Comparison of ENCODE assay signal across 8 cellular contexts in genomic region chr9:40106003-40106782, GRCh38.
A peak's percentile ranks its signal among the peaks of the same experiment; 100 is the strongest.
DNase-seq lines count a peak whose midpoint lies in the region; ATAC-seq, FAIRE-seq and TF ChIP-seq lines count a peak whose summit lies in the region.
"Not testable (repeated sequence)": the region's sequence is repeated elsewhere in the genome, so short reads cannot be mapped to it uniquely, and the experiment has no call there.

No MANE protein-coding gene starts in this region.

- H3K27me3 ChIP-seq in CD8-positive, alpha-beta T cell (ENCODE audit: insufficient read depth, low read length); SK-N-SH (ENCODE audit: insufficient read depth); iPS-20b (ENCODE audit: insufficient read depth, low read length); pancreas: not testable (repeated sequence)

- peak; percentile 9 to 63 (median 31) for DNase-seq in CD8-positive, alpha-beta T cell
- DNase-seq in SK-N-SH; stimulated activated naive B cell treated with anti-CD40 and anti-IgM and Interleukin-4, amounts not matched to agents 10 μg/mL and 1 μg/mL and 100 μg/mL, for 72 hours: not testable (repeated sequence)
- peak; percentile 49 for DNase-seq in activated effector memory CD4-positive, alpha-beta T cell treated with Interleukin-2 at 50 U/mL for 16 hours
- peak; percentile 28 to 67 for DNase-seq in dermis microvascular lymphatic vessel endothelial cell (ENCODE audit: low read depth in 2 of 2)
- DNase-seq in pancreas, result peak in 5 of 6 donors; percentile 15 to 72 (median 55)

- not testable (repeated sequence) for TF ChIP-seq EP300 in SK-N-SH (IDR thresholded peaks at IDR 0.05; ENCODE audit: borderline replicate concordance in 1 of 2, low read depth in 1 of 2, low read length in 1 of 2)

- H2AFZ ChIP-seq in SK-N-SH (ENCODE audit: low read depth), result not testable (repeated sequence)

- H3K9me2 ChIP-seq in SK-N-SH, result not testable (repeated sequence)

- intact Hi-C loops in CD8-positive, alpha-beta T cell (cut with DNase I, micrococcal nuclease); pancreas (cut with DNase I): not testable (repeated sequence)

- TF ChIP-seq RAD21 in SK-N-SH (IDR thresholded peaks at IDR 0.05; ENCODE audit: low read length), result not testable (repeated sequence)

- peak overlapping the region; percentile 81 for H3K4me3 Mint-ChIP-seq in CD8-positive, alpha-beta T cell
- H3K4me3 Mint-ChIP-seq in stimulated activated naive B cell treated with anti-CD40 and anti-IgM and Interleukin-4, amounts not matched to agents 10 μg/mL and 1 μg/mL and 100 μg/mL, for 72 hours, result peak overlapping the region; percentile 87 to 94

- not testable (repeated sequence) for H3K9me3 Mint-ChIP-seq in CD8-positive, alpha-beta T cell; stimulated activated naive B cell treated with anti-CD40 and anti-IgM and Interleukin-4, amounts not matched to agents 10 μg/mL and 1 μg/mL and 100 μg/mL, for 72 hours

- not testable (repeated sequence) for H3K27ac Mint-ChIP-seq in CD8-positive, alpha-beta T cell
- peak overlapping the region; percentile 75 for H3K27ac Mint-ChIP-seq in stimulated activated naive B cell treated with anti-CD40 and anti-IgM and Interleukin-4, amounts not matched to agents 10 μg/mL and 1 μg/mL and 100 μg/mL, for 72 hours

- 3% methylated on average over 17 of the region's 71 CpGs for WGBS in SK-N-SH (ENCODE audit: low lambda C conversion rate)
- 6% methylated on average over 9 of the region's 71 CpGs; no CpG with 5 or more reads in 1 of the 2 donors for WGBS in pancreas, 2 donors

- H3F3A ChIP-seq in SK-N-SH (replicated peaks; ENCODE audit: insufficient read depth), result not testable (repeated sequence)

- FAIRE-seq in pancreas (lab: Jason Lieb, UNC), result not testable (repeated sequence)

- H3K9ac ChIP-seq in SK-N-SH, result peak overlapping the region; percentile 25; the same call in 1 of the 2 replicates
- H3K9ac ChIP-seq in iPS-20b (ENCODE audit: low read depth, low read length), result not testable (repeated sequence)

- not testable (repeated sequence) for H3K27me3 Mint-ChIP-seq in CD8-positive, alpha-beta T cell (ENCODE audit: low read depth); stimulated activated naive B cell treated with anti-CD40 and anti-IgM and Interleukin-4, amounts not matched to agents 10 μg/mL and 1 μg/mL and 100 μg/mL, for 72 hours

- H3K36me3 Mint-ChIP-seq in CD8-positive, alpha-beta T cell; stimulated activated naive B cell treated with anti-CD40 and anti-IgM and Interleukin-4, amounts not matched to agents 10 μg/mL and 1 μg/mL and 100 μg/mL, for 72 hours: not testable (repeated sequence)

- H4K20me1 ChIP-seq in SK-N-SH (ENCODE audit: insufficient read depth), result not testable (repeated sequence)

- ATAC-seq in CD8-positive, alpha-beta T cell, result peak; percentile 62
- ATAC-seq in HG02763 (IDR thresholded peaks at IDR 0.05; ENCODE audit: unreplicated experiment) (peak; percentile 44), pancreas (peak; percentile 69 to 97 (median 88))
- ATAC-seq in stimulated activated naive B cell treated with anti-CD40 and anti-IgM and Interleukin-4, amounts not matched to agents 10 μg/mL and 1 μg/mL and 100 μg/mL, for 72 hours (replicated peaks), result peak; percentile 47 to 80

- not testable (repeated sequence) for H3K4me1 ChIP-seq in CD8-positive, alpha-beta T cell (ENCODE audit: insufficient read depth, low read length); SK-N-SH (ENCODE audit: control insufficient read depth in 1 of 2, insufficient read depth in 2 of 2, low read depth in 1 of 2, low read length in 1 of 2); iPS-20b (ENCODE audit: insufficient read depth, low read length); pancreas

- H3K79me2 ChIP-seq in SK-N-SH (ENCODE audit: insufficient read depth), result not testable (repeated sequence)

- H3K4me3 ChIP-seq in CD8-positive, alpha-beta T cell (ENCODE audit: low read depth, low read length), result not testable (repeated sequence)
- H3K4me3 ChIP-seq in SK-N-SH (ENCODE audit: low read depth in 2 of 2, low read length in 1 of 2), result peak overlapping the region in 1 of 2 experiments; percentile 47; a peak in 2 of 4 replicates
- H3K4me3 ChIP-seq in iPS-20b (ENCODE audit: low read length), result peak overlapping the region; percentile 54; the same call in 1 of the 2 replicates
- H3K4me3 ChIP-seq in pancreas, result peak overlapping the region in 3 of 4 donors; percentile 16 to 43 (median 34)

- H3K27ac ChIP-seq in CD8-positive, alpha-beta T cell (ENCODE audit: low read depth, low read length); SK-N-SH (ENCODE audit: low read depth in 2 of 2, low read length in 1 of 2); iPS-20b (ENCODE audit: low read length): not testable (repeated sequence)
- peak overlapping the region in 1 of 4 donors; percentile 60 for H3K27ac ChIP-seq in pancreas

- CTCF ChIA-PET in CD8-positive, alpha-beta T cell (lab: Charles Lee); SK-N-SH (lab: Yijun Ruan, JAX): not testable (repeated sequence)

- not testable (repeated sequence) for H3K4me1 Mint-ChIP-seq in CD8-positive, alpha-beta T cell (ENCODE audit: low read depth); stimulated activated naive B cell treated with anti-CD40 and anti-IgM and Interleukin-4, amounts not matched to agents 10 μg/mL and 1 μg/mL and 100 μg/mL, for 72 hours

- H3K4me2 ChIP-seq in SK-N-SH, result not testable (repeated sequence)

- not testable (repeated sequence) for H3K36me3 ChIP-seq in CD8-positive, alpha-beta T cell (ENCODE audit: insufficient read depth, low read length); SK-N-SH (replicated peaks in 1 of 2; ENCODE audit: control insufficient read depth in 1 of 2, insufficient read depth in 2 of 2, low read length in 1 of 2); iPS-20b (ENCODE audit: insufficient read depth, low read depth, low read length); pancreas

- H3K9me3 ChIP-seq in CD8-positive, alpha-beta T cell (ENCODE audit: low read length); SK-N-SH; iPS-20b (ENCODE audit: insufficient read depth, low read depth, low read length); pancreas: not testable (repeated sequence)

- POLR2A ChIA-PET in CD8-positive, alpha-beta T cell (lab: Charles Lee); SK-N-SH (lab: Yijun Ruan, JAX): not testable (repeated sequence)

- not testable (repeated sequence) for TF ChIP-seq CTCF in CD8-positive, alpha-beta T cell (IDR thresholded peaks at IDR 0.05); SK-N-SH (IDR thresholded peaks at IDR 0.05); pancreas (IDR thresholded peaks at IDR 0.05)
